21 cellular contexts compared by ENCODE assay signal in the genomic region with DNA sequence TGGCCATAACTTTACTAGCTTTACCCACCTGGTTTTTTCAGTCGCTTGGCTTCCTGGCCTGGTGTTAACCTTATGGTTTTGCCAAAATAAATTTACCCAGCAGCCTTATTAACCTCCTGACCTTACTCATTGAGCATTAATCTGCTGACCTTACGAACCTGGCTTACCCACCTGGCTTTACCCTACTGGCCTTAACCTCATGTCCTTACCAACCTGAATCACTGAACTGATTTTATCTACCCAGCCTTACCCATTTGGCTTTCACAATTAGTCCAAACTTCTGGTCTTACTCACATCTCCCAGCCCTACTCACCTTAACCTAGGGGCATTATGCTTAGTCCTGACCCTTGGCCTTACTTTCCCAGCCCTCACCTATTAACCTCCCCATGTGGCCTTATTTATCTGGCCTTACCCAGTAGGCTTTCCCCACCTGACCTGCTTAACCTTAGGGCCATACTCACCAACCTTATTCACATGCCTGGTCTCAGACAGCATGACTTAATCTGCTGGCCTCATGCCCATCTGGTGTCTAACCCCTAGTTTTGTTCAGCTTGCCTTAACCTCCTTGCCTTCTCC.
"Had no signal": no experiment of that assay in that cellular context is flagged by ENCODE, and none has a peak within 500 bp of the region (broad histone marks: within the 10 kb centered on the region; RNA-seq: fewer than 3 reads in every experiment).

No MANE protein-coding gene starts in this region.

- H3K4me2 ChIP-seq: KMS-11 had no signal

- H3K9me3 ChIP-seq: SJSA1 had no signal

- H3K36me3 Mint-ChIP-seq: IgD-negative memory B cell had no signal

- FAIRE-seq: K562, RCC 7860 had no signal

- H3K9ac ChIP-seq: KMS-11 had no signal

- H3K36me3 ChIP-seq: SJSA1 had no signal

- H3K4me1 Mint-ChIP-seq: IgD-negative memory B cell had no signal

- H3K4me3 Mint-ChIP-seq: IgD-negative memory B cell had no signal

- H3K27ac ChIP-seq: KMS-11, SJSA1, SK-N-MC had no signal

- H3K27ac Mint-ChIP-seq: IgD-negative memory B cell had no signal

- ATAC-seq: K562 had no signal

- H3K27me3 ChIP-seq: SJSA1 had no signal

- H3K4me1 ChIP-seq: SJSA1 had no signal

- H3K27me3 Mint-ChIP-seq: IgD-negative memory B cell had no signal

- H3K4me3 ChIP-seq: K562, SJSA1, SK-N-MC had no signal

- DNase-seq: Kasumi-1, MM.1S, NCI-H1092 treated with DMSO at 0.1 percent for 48 hours, NCI-H1436, NCI-H187, NCI-H2029, NCI-H2081 treated with DMSO at 0.1 percent for 48 hours, NCI-H2171 treated with DMSO at 0.1 percent for 48 hours, NCI-H345, NCI-H446 treated with DMSO at 0.1 percent for 48 hours, NCI-H510A treated with DMSO at 0.1 percent for 48 hours, NCI-H526, Right ventricle myocardium superior, RPMI8226, SIG-M5 had no signal
